In the genomic region with DNA sequence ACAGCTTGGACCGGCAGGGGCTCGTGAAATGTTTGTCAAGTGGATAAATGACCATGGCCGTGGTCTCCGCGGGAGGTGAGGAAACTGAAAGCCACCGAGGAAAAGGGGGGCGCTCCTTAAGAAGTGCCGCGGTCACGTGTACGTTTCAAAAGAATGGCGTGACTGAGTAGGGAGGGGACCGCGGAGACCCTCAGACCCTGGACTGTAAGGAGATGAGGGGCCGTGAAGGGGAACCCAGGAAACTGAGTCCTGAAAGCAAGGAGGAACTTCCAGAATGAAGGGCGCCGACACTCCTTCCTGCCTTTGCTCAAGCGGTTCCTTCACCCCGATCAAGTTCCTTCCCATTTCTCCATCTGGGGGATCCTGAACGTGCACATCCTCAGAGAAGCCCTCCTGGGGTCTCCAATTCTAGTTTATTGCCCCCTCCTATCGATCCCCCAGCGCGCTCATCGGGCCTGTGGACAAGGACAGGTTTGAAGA, we compare ENCODE assay signal across 1 cellular context.
TF ChIP-seq lines count a peak whose summit lies in the region.

No MANE protein-coding gene starts in this region.

TF ChIP-seq in HepG2, 621 proteins besides CTCF, POLR2A, EP300 and RAD21:
- TF ChIP-seq NAIF1 (CRISPR knock-in tag; IDR thresholded peaks at IDR 0.05; ENCODE audit: borderline replicate concordance), result 0 out of 2 replicates have a peak, but pooled peaks have one; percentile 13
- 0 out of 2 replicates have a peak, but pooled peaks have one; percentile 27 for TF ChIP-seq ZNF841 (CRISPR knock-in tag; IDR thresholded peaks at IDR 0.05; ENCODE audit: borderline replicate concordance)
- TF ChIP-seq, protein P1, sequence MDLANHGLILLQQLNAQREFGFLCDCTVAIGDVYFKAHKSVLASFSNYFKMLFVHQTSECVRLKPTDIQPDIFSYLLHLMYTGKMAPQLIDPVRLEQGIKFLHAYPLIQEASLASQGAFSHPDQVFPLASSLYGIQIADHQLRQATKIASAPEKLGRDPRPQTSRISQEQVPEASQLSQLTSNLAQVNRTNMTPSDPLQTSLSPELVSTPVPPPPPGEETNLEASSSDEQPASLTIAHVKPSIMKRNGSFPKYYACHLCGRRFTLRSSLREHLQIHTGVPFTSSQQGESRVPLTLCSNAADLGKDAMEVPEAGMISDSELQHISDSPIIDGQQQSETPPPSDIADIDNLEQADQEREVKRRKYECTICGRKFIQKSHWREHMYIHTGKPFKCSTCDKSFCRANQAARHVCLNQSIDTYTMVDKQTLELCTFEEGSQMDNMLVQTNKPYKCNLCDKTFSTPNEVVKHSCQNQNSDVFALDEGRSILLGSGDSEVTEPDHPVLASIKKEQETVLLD (CRISPR knock-in tag; IDR thresholded peaks at IDR 0.05; ENCODE audit: low read depth), result 0 out of 2 replicates have a peak, but pooled peaks have one; percentile 17
- TF ChIP-seq ZNF615 (CRISPR knock-in tag; IDR thresholded peaks at IDR 0.05; ENCODE audit: borderline replicate concordance), result 0 out of 2 replicates have a peak, but pooled peaks have one; percentile 5
- TF ChIP-seq KLF13 (CRISPR knock-in tag; IDR thresholded peaks at IDR 0.05), result 0 out of 2 replicates have a peak, but pooled peaks have one; percentile 5
- TF ChIP-seq, protein P2, sequence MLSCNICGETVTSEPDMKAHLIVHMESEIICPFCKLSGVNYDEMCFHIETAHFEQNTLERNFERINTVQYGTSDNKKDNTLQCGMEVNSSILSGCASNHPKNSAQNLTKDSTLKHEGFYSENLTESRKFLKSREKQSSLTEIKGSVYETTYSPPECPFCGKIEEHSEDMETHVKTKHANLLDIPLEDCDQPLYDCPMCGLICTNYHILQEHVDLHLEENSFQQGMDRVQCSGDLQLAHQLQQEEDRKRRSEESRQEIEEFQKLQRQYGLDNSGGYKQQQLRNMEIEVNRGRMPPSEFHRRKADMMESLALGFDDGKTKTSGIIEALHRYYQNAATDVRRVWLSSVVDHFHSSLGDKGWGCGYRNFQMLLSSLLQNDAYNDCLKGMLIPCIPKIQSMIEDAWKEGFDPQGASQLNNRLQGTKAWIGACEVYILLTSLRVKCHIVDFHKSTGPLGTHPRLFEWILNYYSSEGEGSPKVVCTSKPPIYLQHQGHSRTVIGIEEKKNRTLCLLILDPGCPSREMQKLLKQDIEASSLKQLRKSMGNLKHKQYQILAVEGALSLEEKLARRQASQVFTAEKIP (CRISPR knock-in tag; IDR thresholded peaks at IDR 0.05; ENCODE audit: borderline replicate concordance), result 0 out of 2 replicates have a peak, but pooled peaks have one; percentile 24
- 0 out of 2 replicates have a peak, but pooled peaks have one; percentile 30 for TF ChIP-seq ZNF224 (CRISPR knock-in tag; IDR thresholded peaks at IDR 0.05)
- TF ChIP-seq ZNF816 (CRISPR knock-in tag; IDR thresholded peaks at IDR 0.05; ENCODE audit: borderline replicate concordance), result peak; percentile 65; the same call in 1 of the 2 replicates
- TF ChIP-seq NFKB2 (CRISPR knock-in tag; IDR thresholded peaks at IDR 0.05; ENCODE audit: borderline replicate concordance), result 0 out of 2 replicates have a peak, but pooled peaks have one; percentile 9
- peak; percentile 3; the same call in 1 of the 2 replicates for TF ChIP-seq ZBTB42 (CRISPR knock-in tag; IDR thresholded peaks at IDR 0.05)
- TF ChIP-seq, protein P3, sequence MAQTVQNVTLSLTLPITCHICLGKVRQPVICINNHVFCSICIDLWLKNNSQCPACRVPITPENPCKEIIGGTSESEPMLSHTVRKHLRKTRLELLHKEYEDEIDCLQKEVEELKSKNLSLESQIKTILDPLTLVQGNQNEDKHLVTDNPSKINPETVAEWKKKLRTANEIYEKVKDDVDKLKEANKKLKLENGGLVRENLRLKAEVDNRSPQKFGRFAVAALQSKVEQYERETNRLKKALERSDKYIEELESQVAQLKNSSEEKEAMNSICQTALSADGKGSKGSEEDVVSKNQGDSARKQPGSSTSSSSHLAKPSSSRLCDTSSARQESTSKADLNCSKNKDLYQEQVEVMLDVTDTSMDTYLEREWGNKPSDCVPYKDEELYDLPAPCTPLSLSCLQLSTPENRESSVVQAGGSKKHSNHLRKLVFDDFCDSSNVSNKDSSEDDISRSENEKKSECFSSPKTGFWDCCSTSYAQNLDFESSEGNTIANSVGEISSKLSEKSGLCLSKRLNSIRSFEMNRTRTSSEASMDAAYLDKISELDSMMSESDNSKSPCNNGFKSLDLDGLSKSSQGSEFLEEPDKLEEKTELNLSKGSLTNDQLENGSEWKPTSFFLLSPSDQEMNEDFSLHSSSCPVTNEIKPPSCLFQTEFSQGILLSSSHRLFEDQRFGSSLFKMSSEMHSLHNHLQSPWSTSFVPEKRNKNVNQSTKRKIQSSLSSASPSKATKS (CRISPR knock-in tag; IDR thresholded peaks at IDR 0.05), result peak; percentile 21; the same call in 1 of the 2 replicates
- TF ChIP-seq ZNF879 (CRISPR knock-in tag; IDR thresholded peaks at IDR 0.05), result 0 out of 2 replicates have a peak, but pooled peaks have one; percentile 40
- peak; percentile 51; the same call in 1 of the 2 replicates for TF ChIP-seq ZFP82 (CRISPR knock-in tag; IDR thresholded peaks at IDR 0.05; ENCODE audit: borderline replicate concordance)
- 0 out of 2 replicates have a peak, but pooled peaks have one; percentile 45 for TF ChIP-seq ZNF850 (CRISPR knock-in tag; conservative IDR thresholded peaks at IDR 0.05)
